1 cellular context compared by ENCODE assay signal in the genomic region with DNA sequence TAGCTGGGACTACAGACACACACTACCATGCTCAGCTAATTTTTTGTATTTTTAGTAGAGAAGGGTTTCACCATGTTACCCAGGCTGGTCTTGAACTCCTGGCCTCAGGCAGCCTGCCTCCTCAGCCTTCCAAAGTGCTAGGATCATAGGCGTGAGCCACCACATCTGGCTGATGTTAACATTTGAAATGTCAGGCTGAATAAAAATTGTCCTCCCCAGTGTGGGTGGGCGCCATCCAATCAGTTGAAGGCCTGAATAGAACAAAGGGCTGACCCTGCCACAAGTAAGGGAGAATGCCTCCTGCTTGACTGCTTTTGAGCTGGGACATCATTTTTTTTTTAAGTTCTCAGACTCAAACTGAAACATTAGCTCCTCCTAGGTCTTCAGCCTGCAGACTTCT.
TF ChIP-seq lines count a peak whose summit lies in the region.

No MANE protein-coding gene starts in this region.

TF ChIP-seq in GM12878, 131 proteins besides CTCF, POLR2A, EP300 and RAD21:
- TF ChIP-seq, protein P1, sequence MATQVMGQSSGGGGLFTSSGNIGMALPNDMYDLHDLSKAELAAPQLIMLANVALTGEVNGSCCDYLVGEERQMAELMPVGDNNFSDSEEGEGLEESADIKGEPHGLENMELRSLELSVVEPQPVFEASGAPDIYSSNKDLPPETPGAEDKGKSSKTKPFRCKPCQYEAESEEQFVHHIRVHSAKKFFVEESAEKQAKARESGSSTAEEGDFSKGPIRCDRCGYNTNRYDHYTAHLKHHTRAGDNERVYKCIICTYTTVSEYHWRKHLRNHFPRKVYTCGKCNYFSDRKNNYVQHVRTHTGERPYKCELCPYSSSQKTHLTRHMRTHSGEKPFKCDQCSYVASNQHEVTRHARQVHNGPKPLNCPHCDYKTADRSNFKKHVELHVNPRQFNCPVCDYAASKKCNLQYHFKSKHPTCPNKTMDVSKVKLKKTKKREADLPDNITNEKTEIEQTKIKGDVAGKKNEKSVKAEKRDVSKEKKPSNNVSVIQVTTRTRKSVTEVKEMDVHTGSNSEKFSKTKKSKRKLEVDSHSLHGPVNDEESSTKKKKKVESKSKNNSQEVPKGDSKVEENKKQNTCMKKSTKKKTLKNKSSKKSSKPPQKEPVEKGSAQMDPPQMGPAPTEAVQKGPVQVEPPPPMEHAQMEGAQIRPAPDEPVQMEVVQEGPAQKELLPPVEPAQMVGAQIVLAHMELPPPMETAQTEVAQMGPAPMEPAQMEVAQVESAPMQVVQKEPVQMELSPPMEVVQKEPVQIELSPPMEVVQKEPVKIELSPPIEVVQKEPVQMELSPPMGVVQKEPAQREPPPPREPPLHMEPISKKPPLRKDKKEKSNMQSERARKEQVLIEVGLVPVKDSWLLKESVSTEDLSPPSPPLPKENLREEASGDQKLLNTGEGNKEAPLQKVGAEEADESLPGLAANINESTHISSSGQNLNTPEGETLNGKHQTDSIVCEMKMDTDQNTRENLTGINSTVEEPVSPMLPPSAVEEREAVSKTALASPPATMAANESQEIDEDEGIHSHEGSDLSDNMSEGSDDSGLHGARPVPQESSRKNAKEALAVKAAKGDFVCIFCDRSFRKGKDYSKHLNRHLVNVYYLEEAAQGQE (IDR thresholded peaks at IDR 0.05; ENCODE audit: low read depth, low read length): no peak
- TF ChIP-seq MTA3 (IDR thresholded peaks at IDR 0.05; ENCODE audit: borderline replicate concordance, low read length) (no peak), IRF5 (IDR thresholded peaks at IDR 0.05; ENCODE audit: borderline replicate concordance) (no peak), CREB1 (IDR thresholded peaks at IDR 0.05; ENCODE audit: low read depth) (no peak), RUNX3 (IDR thresholded peaks at IDR 0.05; ENCODE audit: low read length) (no peak), SMARCA5 (IDR thresholded peaks at IDR 0.05) (no peak)
- TF ChIP-seq, protein P2, sequence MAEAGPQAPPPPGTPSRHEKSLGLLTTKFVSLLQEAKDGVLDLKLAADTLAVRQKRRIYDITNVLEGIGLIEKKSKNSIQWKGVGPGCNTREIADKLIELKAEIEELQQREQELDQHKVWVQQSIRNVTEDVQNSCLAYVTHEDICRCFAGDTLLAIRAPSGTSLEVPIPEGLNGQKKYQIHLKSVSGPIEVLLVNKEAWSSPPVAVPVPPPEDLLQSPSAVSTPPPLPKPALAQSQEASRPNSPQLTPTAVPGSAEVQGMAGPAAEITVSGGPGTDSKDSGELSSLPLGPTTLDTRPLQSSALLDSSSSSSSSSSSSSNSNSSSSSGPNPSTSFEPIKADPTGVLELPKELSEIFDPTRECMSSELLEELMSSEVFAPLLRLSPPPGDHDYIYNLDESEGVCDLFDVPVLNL (IDR thresholded peaks at IDR 0.05; ENCODE audit: low read depth, low read length): no peak
- TF ChIP-seq, protein P3, sequence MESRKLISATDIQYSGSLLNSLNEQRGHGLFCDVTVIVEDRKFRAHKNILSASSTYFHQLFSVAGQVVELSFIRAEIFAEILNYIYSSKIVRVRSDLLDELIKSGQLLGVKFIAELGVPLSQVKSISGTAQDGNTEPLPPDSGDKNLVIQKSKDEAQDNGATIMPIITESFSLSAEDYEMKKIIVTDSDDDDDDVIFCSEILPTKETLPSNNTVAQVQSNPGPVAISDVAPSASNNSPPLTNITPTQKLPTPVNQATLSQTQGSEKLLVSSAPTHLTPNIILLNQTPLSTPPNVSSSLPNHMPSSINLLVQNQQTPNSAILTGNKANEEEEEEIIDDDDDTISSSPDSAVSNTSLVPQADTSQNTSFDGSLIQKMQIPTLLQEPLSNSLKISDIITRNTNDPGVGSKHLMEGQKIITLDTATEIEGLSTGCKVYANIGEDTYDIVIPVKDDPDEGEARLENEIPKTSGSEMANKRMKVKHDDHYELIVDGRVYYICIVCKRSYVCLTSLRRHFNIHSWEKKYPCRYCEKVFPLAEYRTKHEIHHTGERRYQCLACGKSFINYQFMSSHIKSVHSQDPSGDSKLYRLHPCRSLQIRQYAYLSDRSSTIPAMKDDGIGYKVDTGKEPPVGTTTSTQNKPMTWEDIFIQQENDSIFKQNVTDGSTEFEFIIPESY (IDR thresholded peaks at IDR 0.05): 0 out of 2 replicates have a peak, but pooled peaks have one; percentile 7
TF ChIP-seq in GM12878: peak in this region for 1.
